17 cellular contexts compared by ENCODE assay signal in the genomic region with DNA sequence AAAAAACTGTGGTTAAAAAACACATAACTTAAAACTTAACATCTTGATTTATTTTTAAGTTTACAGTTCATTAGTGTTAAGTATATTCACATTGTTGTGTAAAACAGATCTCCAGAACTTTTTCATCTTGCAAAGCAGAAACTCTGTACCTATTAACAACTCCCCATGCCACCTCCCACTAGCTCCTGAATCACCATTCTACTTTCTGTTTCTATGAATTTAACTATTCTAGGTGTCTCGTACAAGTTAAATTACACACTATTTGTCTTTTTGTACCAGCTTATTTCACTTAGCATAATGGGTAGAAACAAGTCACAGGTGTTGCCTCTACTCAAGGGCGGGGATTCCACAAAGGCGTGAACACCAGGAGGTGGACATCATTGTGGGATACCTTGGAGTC. TPM values are rescaled to one million over a fixed set of nuclear protein-coding genes. Genes with fewer than 3 reads are reported as not detected.
DNase-seq lines count a peak whose midpoint lies in the region; ATAC-seq and TF ChIP-seq lines count a peak whose summit lies in the region.
"Had no signal": no experiment of that assay in that cellular context is flagged by ENCODE, and none has a peak within 500 bp of the region (broad histone marks: within the 10 kb centered on the region; RNA-seq: fewer than 3 reads in every experiment).

No MANE protein-coding gene starts in this region.

- no peak for TF ChIP-seq CTCF in CD8-positive, alpha-beta T cell (IDR thresholded peaks at IDR 0.05)

- DNase-seq in activated CD4-positive, CD25-positive, alpha-beta regulatory T cell (lab: John Stamatoyannopoulos, UW): no peak
- DNase-seq in CD8-positive, alpha-beta T cell: no peak
- no peak for DNase-seq in activated T-helper 1 cell treated with anti-CD3 and anti-CD28 coated beads, Interleukin-12 subunit alpha, Interleukin-12 subunit beta, Interleukin-2, Interleukin-4 antibody, amounts not matched to agents 30 ng/mL and 10 ng/mL and 1 ng/mL, durations not matched to agents 14 hours and 24 hours and 36 hours (ENCODE audit: low spot score)
- DNase-seq in naive thymus-derived CD8-positive, alpha-beta T cell: no peak
- DNase-seq in NCI-H82 (lab: John Stamatoyannopoulos, UW): no peak
- DNase-seq: left colon; NCI-H1417; nephron progenitor cell; stimulated activated naive B cell treated with anti-CD40 and anti-IgM and Interleukin-4, amounts not matched to agents 10 μg/mL and 1 μg/mL and 100 μg/mL, for 72 hours; transverse colon had no signal

- H3K9me3 Mint-ChIP-seq in CD8-positive, alpha-beta T cell: no peaks in the 10 kb centered on the region
- no peaks in the 10 kb centered on the region for H3K9me3 Mint-ChIP-seq in activated T-helper 1 cell treated with anti-CD3 and anti-CD28 coated beads, Interleukin-12 subunit alpha, Interleukin-12 subunit beta, Interleukin-2, Interleukin-4 antibody, amounts not matched to agents 30 ng/mL and 10 ng/mL and 1 ng/mL, durations not matched to agents 14 hours and 24 hours and 36 hours
- H3K9me3 Mint-ChIP-seq in naive thymus-derived CD8-positive, alpha-beta T cell: peaks cover 0 to 2% (median 0%) of the 10 kb centered on the region in 9 donors
- H3K9me3 Mint-ChIP-seq: stimulated activated naive B cell treated with anti-CD40 and anti-IgM and Interleukin-4, amounts not matched to agents 10 μg/mL and 1 μg/mL and 100 μg/mL, for 72 hours had no signal

- H3K27ac ChIP-seq in CD8-positive, alpha-beta T cell (ENCODE audit: low read depth, low read length): no peak overlapping the region
- H3K27ac ChIP-seq: 22Rv1, parathyroid adenoma, transverse colon had no signal

- no peaks in the 10 kb centered on the region for H3K36me3 ChIP-seq in CD8-positive, alpha-beta T cell (ENCODE audit: insufficient read depth, low read length)
- H3K36me3 ChIP-seq: transverse colon had no signal

- peak overlapping the region; percentile 26 for H3K4me3 Mint-ChIP-seq in CD8-positive, alpha-beta T cell
- H3K4me3 Mint-ChIP-seq in activated T-helper 1 cell treated with anti-CD3 and anti-CD28 coated beads, Interleukin-12 subunit alpha, Interleukin-12 subunit beta, Interleukin-2, Interleukin-4 antibody, amounts not matched to agents 30 ng/mL and 10 ng/mL and 1 ng/mL, durations not matched to agents 14 hours and 24 hours and 36 hours: peak overlapping the region; percentile 43
- H3K4me3 Mint-ChIP-seq in naive thymus-derived CD8-positive, alpha-beta T cell: peak overlapping the region in 9 of 10 donors; percentile 0 to 66 (median 47)
- H3K4me3 Mint-ChIP-seq: B cell; nephron progenitor cell; stimulated activated naive B cell treated with anti-CD40 and anti-IgM and Interleukin-4, amounts not matched to agents 10 μg/mL and 1 μg/mL and 100 μg/mL, for 72 hours had no signal

- ATAC-seq in activated CD4-positive, CD25-positive, alpha-beta regulatory T cell treated with anti-CD3 and anti-CD28 coated beads, Interleukin-2, amount 50 U/mL, for 24 hours: peak; percentile 71 to 72
- ATAC-seq in CD8-positive, alpha-beta T cell: no peak
- no peak for ATAC-seq in naive thymus-derived CD8-positive, alpha-beta T cell
- ATAC-seq in GM21529 (IDR thresholded peaks at IDR 0.05; ENCODE audit: unreplicated experiment) (no peak), GM18517 (IDR thresholded peaks at IDR 0.05; ENCODE audit: unreplicated experiment) (no peak)
- ATAC-seq: left colon; sciatic nerve; stimulated activated naive B cell treated with anti-CD40 and anti-IgM and Interleukin-4, amounts not matched to agents 10 μg/mL and 1 μg/mL and 100 μg/mL, for 72 hours had no signal

- H3K9me3 ChIP-seq in CD8-positive, alpha-beta T cell (ENCODE audit: low read length): no peaks in the 10 kb centered on the region
- H3K9me3 ChIP-seq: transverse colon had no signal

- H3K4me1 ChIP-seq in CD8-positive, alpha-beta T cell (ENCODE audit: insufficient read depth, low read length): peaks cover 87% of the 10 kb centered on the region
- H3K4me1 ChIP-seq: parathyroid adenoma had no signal

- no peaks in the 10 kb centered on the region for H3K27me3 ChIP-seq in CD8-positive, alpha-beta T cell (ENCODE audit: insufficient read depth, low read length)
- H3K27me3 ChIP-seq: transverse colon had no signal

- H3K27ac Mint-ChIP-seq in CD8-positive, alpha-beta T cell: peak overlapping the region; percentile 52
- peak overlapping the region; percentile 88 for H3K27ac Mint-ChIP-seq in activated T-helper 1 cell treated with anti-CD3 and anti-CD28 coated beads, Interleukin-12 subunit alpha, Interleukin-12 subunit beta, Interleukin-2, Interleukin-4 antibody, amounts not matched to agents 30 ng/mL and 10 ng/mL and 1 ng/mL, durations not matched to agents 14 hours and 24 hours and 36 hours
- peak overlapping the region; percentile 60 to 94 (median 86) for H3K27ac Mint-ChIP-seq in naive thymus-derived CD8-positive, alpha-beta T cell
- H3K27ac Mint-ChIP-seq: B cell, nephron progenitor cell had no signal

- H3K4me3 ChIP-seq in CD8-positive, alpha-beta T cell (ENCODE audit: low read depth, low read length): no peak overlapping the region
- H3K4me3 ChIP-seq: transverse colon had no signal

- no peaks in the 10 kb centered on the region for H3K27me3 Mint-ChIP-seq in CD8-positive, alpha-beta T cell (ENCODE audit: low read depth)
- H3K27me3 Mint-ChIP-seq in activated T-helper 1 cell treated with anti-CD3 and anti-CD28 coated beads, Interleukin-12 subunit alpha, Interleukin-12 subunit beta, Interleukin-2, Interleukin-4 antibody, amounts not matched to agents 30 ng/mL and 10 ng/mL and 1 ng/mL, durations not matched to agents 14 hours and 24 hours and 36 hours (ENCODE audit: insufficient read depth): no peaks in the 10 kb centered on the region
- no peaks in the 10 kb centered on the region for H3K27me3 Mint-ChIP-seq in naive thymus-derived CD8-positive, alpha-beta T cell
- H3K27me3 Mint-ChIP-seq: B cell; stimulated activated naive B cell treated with anti-CD40 and anti-IgM and Interleukin-4, amounts not matched to agents 10 μg/mL and 1 μg/mL and 100 μg/mL, for 72 hours had no signal

- intact Hi-C loops in CD8-positive, alpha-beta T cell (cut with DNase I, micrococcal nuclease): no loop called here
- intact Hi-C loops in activated T-helper 1 cell treated with anti-CD3 and anti-CD28 coated beads, Interleukin-12 subunit alpha, Interleukin-12 subunit beta, Interleukin-2, Interleukin-4 antibody, amounts not matched to agents 30 ng/mL and 10 ng/mL and 1 ng/mL, durations not matched to agents 14 hours and 24 hours and 36 hours (cut with micrococcal nuclease): loop anchor here (5.0 kb wide), 1 partner anchor 156 kb away; no protein-coding TSS in a partner anchor

- H3K4me1 Mint-ChIP-seq in CD8-positive, alpha-beta T cell (ENCODE audit: low read depth): peaks cover 82% of the 10 kb centered on the region
- peaks cover 93% of the 10 kb centered on the region for H3K4me1 Mint-ChIP-seq in activated T-helper 1 cell treated with anti-CD3 and anti-CD28 coated beads, Interleukin-12 subunit alpha, Interleukin-12 subunit beta, Interleukin-2, Interleukin-4 antibody, amounts not matched to agents 30 ng/mL and 10 ng/mL and 1 ng/mL, durations not matched to agents 14 hours and 24 hours and 36 hours (ENCODE audit: low read depth)
- peaks cover 44 to 93% (median 85%) of the 10 kb centered on the region in 4 donors for H3K4me1 Mint-ChIP-seq in naive thymus-derived CD8-positive, alpha-beta T cell

- CTCF ChIA-PET in CD8-positive, alpha-beta T cell (lab: Charles Lee): interaction anchor here (1.1 to 1.2 kb wide), 2 partner anchors 9 to 62 kb away, joined by 3 to 4 read pairs; no protein-coding TSS in a partner anchor

- peaks cover 17% of the 10 kb centered on the region for H3K36me3 Mint-ChIP-seq in CD8-positive, alpha-beta T cell
- H3K36me3 Mint-ChIP-seq in activated T-helper 1 cell treated with anti-CD3 and anti-CD28 coated beads, Interleukin-12 subunit alpha, Interleukin-12 subunit beta, Interleukin-2, Interleukin-4 antibody, amounts not matched to agents 30 ng/mL and 10 ng/mL and 1 ng/mL, durations not matched to agents 14 hours and 24 hours and 36 hours (ENCODE audit: low read depth): peaks cover 33% of the 10 kb centered on the region
- peaks cover 0 to 11% (median 0%) of the 10 kb centered on the region in 3 donors for H3K36me3 Mint-ChIP-seq in naive thymus-derived CD8-positive, alpha-beta T cell

- POLR2A ChIA-PET in CD8-positive, alpha-beta T cell (lab: Charles Lee): interaction anchor here (1.0 to 3.2 kb wide), 4 partner anchors 9 to 42 kb away, joined by 6 to 9 read pairs (median 8); no protein-coding TSS in a partner anchor
- POLR2A ChIA-PET in naive thymus-derived CD8-positive, alpha-beta T cell (lab: Charles Lee): interaction anchor here (1.0 to 2.4 kb wide), 5 partner anchors 9 to 42 kb away, joined by 3 to 9 read pairs (median 6); no protein-coding TSS in a partner anchor

RNA-seq across cellular contexts. Expression of gene CRTC3, which starts 43.2 kb away (rescaled TPM):
- 10 to 100 TPM; 74.0 to 77.9 TPM for total RNA-seq in CD8-positive, alpha-beta T cell
- 54.0 and 61.2 TPM in 2 replicates for total RNA-seq in activated T-helper 1 cell treated with anti-CD3 and anti-CD28 coated beads, Interleukin-12 subunit alpha, Interleukin-12 subunit beta, Interleukin-2, Interleukin-4 antibody, amounts not matched to agents 30 ng/mL and 10 ng/mL and 1 ng/mL, durations not matched to agents 14 hours and 24 hours and 36 hours
- 100 to 1,000 TPM; 102 to 110 TPM for total RNA-seq in naive thymus-derived CD8-positive, alpha-beta T cell
- polyA plus RNA-seq in naive thymus-derived CD8-positive, alpha-beta T cell: 10 to 100 TPM; 21.9 to 51.1 (median 33.5) TPM

Comparison
In these comparisons a context has a peak if more than half of its experiments do, and no peak if none do; other contexts are left out.
1. ATAC-seq: peak in activated CD4-positive, CD25-positive, alpha-beta regulatory T cell treated with anti-CD3 and anti-CD28 coated beads, Interleukin-2, amount 50 U/mL, for 24 hours (2 of 2); none in CD8-positive, alpha-beta T cell (single experiment), naive thymus-derived CD8-positive, alpha-beta T cell (0 of 2), GM21529 (single experiment) and GM18517 (single experiment).
2. Peak in every context shown above with its lines, with median percentiles within 50 percentile points of each other: H3K27ac Mint-ChIP-seq and H3K4me3 Mint-ChIP-seq.